Comparison of ENCODE assay signal across 19 cellular contexts in genomic region chr17:61856078-61856477, GRCh38. TPM values are rescaled to one million over a fixed set of nuclear protein-coding genes. Genes with fewer than 3 reads are reported as not detected.
A peak's percentile ranks its signal among the peaks of the same experiment; 100 is the strongest.
DNase-seq lines count a peak whose midpoint lies in the region; ATAC-seq and TF ChIP-seq lines count a peak whose summit lies in the region.
"Had no signal": no experiment of that assay in that cellular context is flagged by ENCODE, and none has a peak within 500 bp of the region (broad histone marks: within the 10 kb centered on the region; RNA-seq: fewer than 3 reads in every experiment).

No MANE protein-coding gene starts in this region.

- CTCF ChIA-PET in MCF 10A (lab: Yijun Ruan, JAX) = interaction anchor here (0.6 kb wide), 1 partner anchor 443 kb away, joined by 5 read pairs; no protein-coding TSS in a partner anchor

- H3K4me3 ChIP-seq in breast epithelium = no peak overlapping the region
- no peak overlapping the region for H3K4me3 ChIP-seq in parathyroid adenoma (ENCODE audit: low read depth, low read length)
- H3K4me3 ChIP-seq: A549, GM23248, K562 had no signal

- no peaks in the 10 kb centered on the region for H3K79me2 ChIP-seq in parathyroid adenoma

- H3K36me3 Mint-ChIP-seq in MCF 10A (ENCODE audit: insufficient read depth, unreplicated experiment) = no peaks in the 10 kb centered on the region
- peaks cover 7% of the 10 kb centered on the region for H3K36me3 Mint-ChIP-seq in T-helper 17 cell (ENCODE audit: low read depth)
- H3K36me3 Mint-ChIP-seq: CD8-positive, alpha-beta T cell had no signal

- H3K4me1 ChIP-seq in breast epithelium (no peaks in the 10 kb centered on the region), parathyroid adenoma (no peaks in the 10 kb centered on the region)

- no peaks in the 10 kb centered on the region for H3K36me3 ChIP-seq in breast epithelium
- H3K36me3 ChIP-seq in parathyroid adenoma (ENCODE audit: control insufficient read depth, insufficient read depth, low read length) = no peaks in the 10 kb centered on the region

- H2AFZ ChIP-seq in parathyroid adenoma = peak overlapping the region; percentile 30
- H2AFZ ChIP-seq: GM23248 had no signal

- H3K27me3 Mint-ChIP-seq in MCF 10A (ENCODE audit: insufficient read depth, unreplicated experiment) = no peaks in the 10 kb centered on the region
- H3K27me3 Mint-ChIP-seq in T-helper 17 cell = no peaks in the 10 kb centered on the region

- TF ChIP-seq CTCF in MCF 10A (IDR thresholded peaks at IDR 0.05; ENCODE audit: unreplicated experiment) (no peak), breast epithelium (IDR thresholded peaks at IDR 0.05) (no peak), parathyroid adenoma (IDR thresholded peaks at IDR 0.05) (no peak)

- H3K4me1 Mint-ChIP-seq in MCF 10A (ENCODE audit: insufficient read depth, unreplicated experiment) (peaks cover 15% of the 10 kb centered on the region), T-helper 17 cell (peaks cover 3% of the 10 kb centered on the region)

- no peak overlapping the region for H3K4me2 ChIP-seq in parathyroid adenoma (ENCODE audit: low read length)
- H3K4me2 ChIP-seq: A549 had no signal

- H3K9me3 ChIP-seq in breast epithelium = no peaks in the 10 kb centered on the region
- H3K9me3 ChIP-seq in T-helper 17 cell (ENCODE audit: control insufficient read depth, low read length, poor library complexity, severe bottlenecking) = no peaks in the 10 kb centered on the region
- H3K9me3 ChIP-seq in parathyroid adenoma (ENCODE audit: control insufficient read depth, low read length) = no peaks in the 10 kb centered on the region
- H3K9me3 ChIP-seq: A549 had no signal

- BruUV-seq in MCF 10A (replicated peaks; lab: Mats Ljungman, UMichigan) = no TSS peak

- peak overlapping the region; percentile 8 for H3K27ac Mint-ChIP-seq in MCF 10A (ENCODE audit: low read depth, unreplicated experiment)
- peak overlapping the region; percentile 34 for H3K27ac Mint-ChIP-seq in T-helper 17 cell
- H3K27ac Mint-ChIP-seq: CD8-positive, alpha-beta T cell had no signal

- intact Hi-C loops in MCF 10A (cut with micrococcal nuclease) (no loop called here), breast epithelium (cut with DNase I; ENCODE audit: low total_unique reads) (no loop called here)

- TF ChIP-seq POLR2A in breast epithelium (IDR thresholded peaks at IDR 0.05) = no peak

- H3K27ac ChIP-seq in breast epithelium = no peak overlapping the region
- no peak overlapping the region for H3K27ac ChIP-seq in parathyroid adenoma
- H3K27ac ChIP-seq: 22Rv1, A549, GM23248, HL-60 had no signal

- no peaks in the 10 kb centered on the region for H3K27me3 ChIP-seq in breast epithelium
- no peaks in the 10 kb centered on the region for H3K27me3 ChIP-seq in parathyroid adenoma (ENCODE audit: control insufficient read depth, insufficient read depth, low read length)

- no peaks in the 10 kb centered on the region for H3K9me3 Mint-ChIP-seq in MCF 10A (ENCODE audit: unreplicated experiment)
- H3K9me3 Mint-ChIP-seq: CD14-positive monocyte; CD8-positive, alpha-beta T cell had no signal

- no peak overlapping the region for H3K4me3 Mint-ChIP-seq in MCF 10A (ENCODE audit: unreplicated experiment)
- no peak overlapping the region for H3K4me3 Mint-ChIP-seq in T-helper 17 cell
- H3K4me3 Mint-ChIP-seq: CD14-positive monocyte; CD8-positive, alpha-beta T cell had no signal

- no peak for ATAC-seq in T-helper 17 cell
- ATAC-seq in GM21528 (IDR thresholded peaks at IDR 0.05; ENCODE audit: low FRiP score, unreplicated experiment) = no peak
- ATAC-seq: A549; CD8-positive, alpha-beta T cell; K562 had no signal

- POLR2A ChIA-PET in MCF 10A (lab: Yijun Ruan, JAX) = no interaction called here

- DNase-seq in MCF 10A (ENCODE audit: unreplicated experiment) (no peak), breast epithelium (ENCODE audit: low spot score in 2 of 2) (no peak), T-helper 17 cell (no peak), NCI-H2196 (lab: John Stamatoyannopoulos, UW; ENCODE audit: unreplicated experiment) (no peak), NCI-H1417 (lab: John Stamatoyannopoulos, UW) (no peak)
- DNase-seq: AML-193; Calu3; CD8-positive, alpha-beta T cell; DMS79 treated with DMSO at 0.1 percent for 48 hours; EL; GM23248; HCEC 1CT had no signal

- H3K9ac ChIP-seq in parathyroid adenoma = no peak overlapping the region
- H3K9ac ChIP-seq: GM23248 had no signal

RNA-seq across cellular contexts. Expression of gene BRIP1, which starts 7.2 kb away (rescaled TPM):
- 3.4 and 4.7 TPM in 2 replicates for total RNA-seq in MCF 10A (2022)
- 1 to 10 TPM in 1 of 3 donors, under 1 TPM in 2; 0.33 to 1.0 (median 0.48) TPM for total RNA-seq in breast epithelium
- 1 to 10 TPM; 1.5 to 2.3 TPM for total RNA-seq in T-helper 17 cell
